ENCODE assay signal across 8 cellular contexts in the genomic region with DNA sequence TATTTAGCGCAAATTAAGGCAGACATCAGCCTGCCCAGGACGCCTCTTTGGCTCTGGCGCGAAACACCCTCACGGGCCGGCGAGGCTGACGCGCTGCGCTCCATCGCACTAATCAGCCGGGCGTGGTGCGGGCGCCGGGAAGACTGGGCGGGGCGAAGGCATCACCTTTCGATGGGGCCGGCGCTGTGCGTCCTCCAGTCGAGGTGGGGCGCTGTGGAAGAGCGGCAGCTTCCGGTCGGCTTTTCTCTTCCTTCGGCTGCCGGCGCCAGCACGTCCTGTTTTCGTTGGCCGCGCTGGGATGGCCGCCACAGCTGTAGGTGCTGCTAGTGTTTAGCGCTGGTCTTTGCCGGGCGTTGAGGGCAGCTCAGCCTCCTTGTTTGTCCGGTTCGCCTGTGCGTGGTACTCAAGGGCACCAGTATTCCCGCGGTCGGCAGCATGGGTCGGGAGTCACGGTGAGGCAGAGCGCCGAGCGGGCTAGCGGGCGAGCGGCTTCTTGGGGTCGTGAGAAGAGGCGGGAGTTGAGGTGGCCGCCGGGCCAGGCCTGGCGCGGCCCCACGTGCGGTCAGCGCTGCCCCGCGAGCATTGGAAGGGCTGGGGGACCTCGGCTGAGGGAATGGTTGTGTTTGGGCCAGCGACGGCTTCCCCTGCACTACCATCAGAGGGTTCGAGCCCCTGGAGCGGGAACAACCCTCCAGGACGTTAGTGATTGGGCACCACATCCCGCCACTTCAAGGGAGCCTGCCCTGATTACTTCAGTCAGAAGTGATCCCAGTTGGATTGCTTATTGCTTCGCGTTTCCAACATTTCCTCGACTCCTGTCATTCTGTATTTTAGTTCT. TPM values are rescaled to one million over a fixed set of nuclear protein-coding genes. Genes with fewer than 3 reads are reported as not detected.
DNase-seq lines count a peak whose midpoint lies in the region; FAIRE-seq and TF ChIP-seq lines count a peak whose summit lies in the region.

A gene with protein sequence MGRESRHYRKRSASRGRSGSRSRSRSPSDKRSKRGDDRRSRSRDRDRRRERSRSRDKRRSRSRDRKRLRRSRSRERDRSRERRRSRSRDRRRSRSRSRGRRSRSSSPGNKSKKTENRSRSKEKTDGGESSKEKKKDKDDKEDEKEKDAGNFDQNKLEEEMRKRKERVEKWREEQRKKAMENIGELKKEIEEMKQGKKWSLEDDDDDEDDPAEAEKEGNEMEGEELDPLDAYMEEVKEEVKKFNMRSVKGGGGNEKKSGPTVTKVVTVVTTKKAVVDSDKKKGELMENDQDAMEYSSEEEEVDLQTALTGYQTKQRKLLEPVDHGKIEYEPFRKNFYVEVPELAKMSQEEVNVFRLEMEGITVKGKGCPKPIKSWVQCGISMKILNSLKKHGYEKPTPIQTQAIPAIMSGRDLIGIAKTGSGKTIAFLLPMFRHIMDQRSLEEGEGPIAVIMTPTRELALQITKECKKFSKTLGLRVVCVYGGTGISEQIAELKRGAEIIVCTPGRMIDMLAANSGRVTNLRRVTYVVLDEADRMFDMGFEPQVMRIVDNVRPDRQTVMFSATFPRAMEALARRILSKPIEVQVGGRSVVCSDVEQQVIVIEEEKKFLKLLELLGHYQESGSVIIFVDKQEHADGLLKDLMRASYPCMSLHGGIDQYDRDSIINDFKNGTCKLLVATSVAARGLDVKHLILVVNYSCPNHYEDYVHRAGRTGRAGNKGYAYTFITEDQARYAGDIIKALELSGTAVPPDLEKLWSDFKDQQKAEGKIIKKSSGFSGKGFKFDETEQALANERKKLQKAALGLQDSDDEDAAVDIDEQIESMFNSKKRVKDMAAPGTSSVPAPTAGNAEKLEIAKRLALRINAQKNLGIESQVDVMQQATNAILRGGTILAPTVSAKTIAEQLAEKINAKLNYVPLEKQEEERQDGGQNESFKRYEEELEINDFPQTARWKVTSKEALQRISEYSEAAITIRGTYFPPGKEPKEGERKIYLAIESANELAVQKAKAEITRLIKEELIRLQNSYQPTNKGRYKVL (plus strand): TSS at position 276 of the 838 bp plus-strand sequence. CDS start 160 bp downstream, at position 436.

- peak; percentile 41 for FAIRE-seq in H54 (lab: Jason Lieb, UNC)

- 0 to 1% (median 0%) methylated on average over 14 to 73 of the region's 73 CpGs for WGBS in stomach, 5 donors

- H3K27ac ChIP-seq in neural cell (ENCODE audit: low read length): peak within 1 kb of the TSS; percentile 76
- peak within 1 kb of the TSS; percentile 52 to 85 (median 83) for H3K27ac ChIP-seq in stomach

- peak; percentile 28 for TF ChIP-seq RAD21 in neural cell (conservative IDR thresholded peaks at IDR 0.05)

- H3K36me3 ChIP-seq in ES-I3 (ENCODE audit: insufficient read depth, low read length) (peaks cover under 1% of the 10 kb centered on the region; the same call in 1 of the 2 replicates), Loucy (ENCODE audit: insufficient read depth, low read length) (no peaks in the 10 kb centered on the region), neural cell (ENCODE audit: insufficient read depth, low read length) (no peaks in the 10 kb centered on the region), stomach (peaks cover under 1 to 3% (median 2%) of the 10 kb centered on the region in 4 donors)

- TF ChIP-seq POLR2A in H54 (IDR thresholded peaks at IDR 0.05; ENCODE audit: low read depth, low read length): peak; percentile 75
- TF ChIP-seq POLR2A in Raji (IDR thresholded peaks at IDR 0.05; ENCODE audit: insufficient read depth, low read depth, low read length): peak; percentile 95
- TF ChIP-seq POLR2A in stomach (IDR thresholded peaks at IDR 0.05): no peak

- no peaks in the 10 kb centered on the region for H3K9me2 ChIP-seq in Loucy (replicated peaks; ENCODE audit: low read depth, low read length)
- no peaks in the 10 kb centered on the region for H3K9me2 ChIP-seq in neural cell (ENCODE audit: insufficient read depth, low read length)

- peaks cover 38% of the 10 kb centered on the region for H3K79me2 ChIP-seq in Loucy (ENCODE audit: insufficient read depth, low read length)
- H3K79me2 ChIP-seq in neural cell (replicated peaks; ENCODE audit: insufficient read depth, low read length): peaks cover 43% of the 10 kb centered on the region

- no peaks in the 10 kb centered on the region for H3K27me3 ChIP-seq in Loucy (ENCODE audit: insufficient read depth, low read length, poor library complexity, severe bottlenecking)
- no peaks in the 10 kb centered on the region for H3K27me3 ChIP-seq in neural cell (ENCODE audit: insufficient read depth, low read depth, low read length)
- H3K27me3 ChIP-seq in stomach: no peaks in the 10 kb centered on the region

- intact Hi-C loops in stomach (cut with DNase I; ENCODE audit: low total_unique reads): no loop called here

- peaks cover 16% of the 10 kb centered on the region for H4K20me1 ChIP-seq in Loucy (ENCODE audit: insufficient read depth, low read length, poor library complexity, severe bottlenecking)
- no peaks in the 10 kb centered on the region for H4K20me1 ChIP-seq in neural cell (ENCODE audit: insufficient read depth)

- H2AFZ ChIP-seq in Loucy (ENCODE audit: low read length) (peak within 1 kb of the TSS; percentile 98), neural cell (ENCODE audit: low read depth, low read length) (peak within 1 kb of the TSS; percentile 87)

- H3K4me3 ChIP-seq in Loucy (ENCODE audit: low read length, poor library complexity, severe bottlenecking) (peak within 1 kb of the TSS; percentile 93), fibroblast of pulmonary artery (replicated peaks; ENCODE audit: low read depth, low read length) (peak within 1 kb of the TSS; percentile 94), neural cell (ENCODE audit: low read length) (peak within 1 kb of the TSS; percentile 97), stomach (peak within 1 kb of the TSS; percentile 81 to 94 (median 91))

- H3K9me3 ChIP-seq in ES-I3 (ENCODE audit: control insufficient read depth, insufficient read depth, low read length) (no peaks in the 10 kb centered on the region), Loucy (ENCODE audit: insufficient read depth, low read depth, low read length) (no peaks in the 10 kb centered on the region), neural cell (ENCODE audit: low read length) (no peaks in the 10 kb centered on the region), stomach (no peaks in the 10 kb centered on the region)

- peak within 1 kb of the TSS; percentile 83 for H3K4me2 ChIP-seq in Loucy (ENCODE audit: low read depth, low read length, poor library complexity, severe bottlenecking)
- H3K4me2 ChIP-seq in neural cell (ENCODE audit: low read length): peak within 1 kb of the TSS; percentile 83

- H3K4me1 ChIP-seq in ES-I3 (ENCODE audit: insufficient read depth, low read length): peaks cover 7% of the 10 kb centered on the region
- H3K4me1 ChIP-seq in Loucy (ENCODE audit: insufficient read depth, low read length, poor library complexity, severe bottlenecking): peaks cover 9% of the 10 kb centered on the region
- peaks cover 11 to 52% (median 34%) of the 10 kb centered on the region in 4 donors for H3K4me1 ChIP-seq in stomach

- peak; percentile 49 for TF ChIP-seq CTCF in Loucy (conservative IDR thresholded peaks at IDR 0.05; ENCODE audit: low read length)
- TF ChIP-seq CTCF in fibroblast of pulmonary artery (IDR thresholded peaks at IDR 0.05; ENCODE audit: low read length, missing control alignments): peak; percentile 65
- TF ChIP-seq CTCF in neural cell (IDR thresholded peaks at IDR 0.05; ENCODE audit: poor library complexity, severe bottlenecking): peak; percentile 98
- TF ChIP-seq CTCF in stomach (IDR thresholded peaks at IDR 0.05): peak in 5 of 7 experiments; percentile 48 to 80 (median 69)

- H3K9ac ChIP-seq in ES-I3 (ENCODE audit: low read depth, low read length) (peak within 1 kb of the TSS; percentile 88), Loucy (ENCODE audit: low read depth, low read length, poor library complexity, severe bottlenecking) (peak within 1 kb of the TSS; percentile 84), neural cell (ENCODE audit: low read length) (peak within 1 kb of the TSS; percentile 87)

- DNase-seq in H54 (ENCODE audit: insufficient read length, low spot score) (peak; percentile 89), fibroblast of pulmonary artery (ENCODE audit: low read depth) (peak; percentile 92), stomach (peak; percentile 97)
- peak; percentile 93 for DNase-seq in activated effector memory CD4-positive, alpha-beta T cell treated with Interleukin-2 at 50 U/mL for 16 hours

- peak; percentile 64 for TF ChIP-seq EP300 in neural cell (conservative IDR thresholded peaks at IDR 0.05; ENCODE audit: poor library complexity, severe bottlenecking)
- TF ChIP-seq EP300 in stomach (IDR thresholded peaks at IDR 0.05): no peak

- no peaks in the 10 kb centered on the region for H3F3A ChIP-seq in Loucy (ENCODE audit: low read depth)
- no peaks in the 10 kb centered on the region for H3F3A ChIP-seq in neural cell (ENCODE audit: insufficient read depth, low read length, poor library complexity, severe bottlenecking)

TF ChIP-seq in neural cell, 6 proteins besides CTCF, POLR2A, EP300 and RAD21 (continues in another document):
- peak; percentile 62 for TF ChIP-seq TAF1 (IDR thresholded peaks at IDR 0.05; ENCODE audit: low read depth)
- TF ChIP-seq, protein P1, sequence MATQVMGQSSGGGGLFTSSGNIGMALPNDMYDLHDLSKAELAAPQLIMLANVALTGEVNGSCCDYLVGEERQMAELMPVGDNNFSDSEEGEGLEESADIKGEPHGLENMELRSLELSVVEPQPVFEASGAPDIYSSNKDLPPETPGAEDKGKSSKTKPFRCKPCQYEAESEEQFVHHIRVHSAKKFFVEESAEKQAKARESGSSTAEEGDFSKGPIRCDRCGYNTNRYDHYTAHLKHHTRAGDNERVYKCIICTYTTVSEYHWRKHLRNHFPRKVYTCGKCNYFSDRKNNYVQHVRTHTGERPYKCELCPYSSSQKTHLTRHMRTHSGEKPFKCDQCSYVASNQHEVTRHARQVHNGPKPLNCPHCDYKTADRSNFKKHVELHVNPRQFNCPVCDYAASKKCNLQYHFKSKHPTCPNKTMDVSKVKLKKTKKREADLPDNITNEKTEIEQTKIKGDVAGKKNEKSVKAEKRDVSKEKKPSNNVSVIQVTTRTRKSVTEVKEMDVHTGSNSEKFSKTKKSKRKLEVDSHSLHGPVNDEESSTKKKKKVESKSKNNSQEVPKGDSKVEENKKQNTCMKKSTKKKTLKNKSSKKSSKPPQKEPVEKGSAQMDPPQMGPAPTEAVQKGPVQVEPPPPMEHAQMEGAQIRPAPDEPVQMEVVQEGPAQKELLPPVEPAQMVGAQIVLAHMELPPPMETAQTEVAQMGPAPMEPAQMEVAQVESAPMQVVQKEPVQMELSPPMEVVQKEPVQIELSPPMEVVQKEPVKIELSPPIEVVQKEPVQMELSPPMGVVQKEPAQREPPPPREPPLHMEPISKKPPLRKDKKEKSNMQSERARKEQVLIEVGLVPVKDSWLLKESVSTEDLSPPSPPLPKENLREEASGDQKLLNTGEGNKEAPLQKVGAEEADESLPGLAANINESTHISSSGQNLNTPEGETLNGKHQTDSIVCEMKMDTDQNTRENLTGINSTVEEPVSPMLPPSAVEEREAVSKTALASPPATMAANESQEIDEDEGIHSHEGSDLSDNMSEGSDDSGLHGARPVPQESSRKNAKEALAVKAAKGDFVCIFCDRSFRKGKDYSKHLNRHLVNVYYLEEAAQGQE (IDR thresholded peaks at IDR 0.05; ENCODE audit: borderline replicate concordance): peak; percentile 70

RNA-seq across cellular contexts. Expression of the gene that starts here (rescaled TPM):
- 37.0 and 46.8 TPM in 2 replicates for polyA plus RNA-seq in neural cell
- 47.5 and 55.2 TPM in 2 replicates for polyA minus RNA-seq in neural cell
- 10 to 100 TPM; 19.7 to 64.6 (median 53.7) TPM for total RNA-seq in stomach
- polyA plus RNA-seq in stomach: 10 to 100 TPM; 10.0 to 17.1 (median 13.8) TPM

Comparison
In these comparisons a context has a peak if more than half of its experiments do, and no peak if none do; other contexts are left out.
1. Peak in every context shown above with its lines: DNase-seq, H3K4me3 ChIP-seq and H3K27ac ChIP-seq.
2. POLR2A ChIP-seq: peak in H54 (single experiment) and Raji (single experiment); none in stomach (0 of 4).